In genomic region chr7:127251458-127252379, GRCh38 we compare ENCODE assay signal across 8 cellular contexts. TPM values are rescaled to one million over a fixed set of nuclear protein-coding genes. Genes with fewer than 3 reads are reported as not detected.
DNase-seq lines count a peak whose midpoint lies in the region; ATAC-seq and TF ChIP-seq lines count a peak whose summit lies in the region.

No MANE protein-coding gene starts in this region.

- no peak overlapping the region for H3K27ac ChIP-seq in gastroesophageal sphincter

- H3K4me3 ChIP-seq in gastroesophageal sphincter = peak overlapping the region; percentile 49 to 73

- H3K27ac Mint-ChIP-seq in activated CD8-positive, alpha-beta T cell treated with anti-CD3 and anti-CD28 coated beads for 36 hours = no peak overlapping the region

- POLR2A ChIA-PET in activated CD8-positive, alpha-beta T cell treated with anti-CD3 and anti-CD28 coated beads for 36 hours (lab: Charles Lee) = no interaction called here

- H3K4me1 ChIP-seq in gastroesophageal sphincter = peaks cover 0 to 42% (median 14%) of the 10 kb centered on the region in 3 donors

- intact Hi-C loops in activated CD8-positive, alpha-beta T cell treated with anti-CD3 and anti-CD28 coated beads for 36 hours (cut with micrococcal nuclease) = no loop called here

- CTCF ChIA-PET in activated CD8-positive, alpha-beta T cell treated with anti-CD3 and anti-CD28 coated beads for 36 hours (lab: Charles Lee) = interaction anchor here (1.1 to 3.6 kb wide), 2 partner anchors 10 to 12 kb away, joined by 5 to 12 read pairs; no protein-coding TSS in a partner anchor

- no peak for TF ChIP-seq POLR2A in gastroesophageal sphincter (IDR thresholded peaks at IDR 0.05)

- WGBS in gastroesophageal sphincter (ENCODE audit: low coverage in 1 of 2), 2 donors = 0% methylated on average over 7 to 8 of the region's 81 CpGs

- H3K36me3 Mint-ChIP-seq in activated CD8-positive, alpha-beta T cell treated with anti-CD3 and anti-CD28 coated beads for 36 hours (ENCODE audit: low read depth) = no peaks in the 10 kb centered on the region

- peaks cover 70% of the 10 kb centered on the region for H3K27me3 Mint-ChIP-seq in activated CD8-positive, alpha-beta T cell treated with anti-CD3 and anti-CD28 coated beads for 36 hours

- ATAC-seq in GM21529 (IDR thresholded peaks at IDR 0.05; ENCODE audit: unreplicated experiment) (peak; percentile 29), gastroesophageal sphincter (no peak), HG02610 (IDR thresholded peaks at IDR 0.05; ENCODE audit: unreplicated experiment) (no peak), GM21447 (IDR thresholded peaks at IDR 0.05; ENCODE audit: unreplicated experiment) (no peak)
- ATAC-seq in activated CD8-positive, alpha-beta T cell treated with anti-CD3 and anti-CD28 coated beads for 36 hours = peak; percentile 55

- peak overlapping the region; percentile 71 for H3K4me3 Mint-ChIP-seq in activated CD8-positive, alpha-beta T cell treated with anti-CD3 and anti-CD28 coated beads for 36 hours

- H3K9me3 Mint-ChIP-seq in activated CD8-positive, alpha-beta T cell treated with anti-CD3 and anti-CD28 coated beads for 36 hours = no peaks in the 10 kb centered on the region

- peaks cover 13% of the 10 kb centered on the region for H3K4me1 Mint-ChIP-seq in activated CD8-positive, alpha-beta T cell treated with anti-CD3 and anti-CD28 coated beads for 36 hours (ENCODE audit: low read depth)

- peaks cover 84% of the 10 kb centered on the region for H3K27me3 ChIP-seq in gastroesophageal sphincter

- DNase-seq in AG08396 (ENCODE audit: low spot score) (peak; percentile 23), putamen (ENCODE audit: low spot score) (peak; percentile 26), GF-D8 (lab: John Stamatoyannopoulos, UW) (no peak)
- DNase-seq in activated CD8-positive, alpha-beta T cell treated with anti-CD3 and anti-CD28 coated beads for 36 hours = peak; percentile 39

- no peak for TF ChIP-seq CTCF in activated CD8-positive, alpha-beta T cell treated with anti-CD3 and anti-CD28 coated beads for 36 hours (IDR thresholded peaks at IDR 0.05)
- no peak for TF ChIP-seq CTCF in gastroesophageal sphincter (IDR thresholded peaks at IDR 0.05)

- H3K36me3 ChIP-seq in gastroesophageal sphincter = no peaks in the 10 kb centered on the region

- H3K9me3 ChIP-seq in gastroesophageal sphincter = no peaks in the 10 kb centered on the region

- TF ChIP-seq EP300 in gastroesophageal sphincter (IDR thresholded peaks at IDR 0.05) = no peak

RNA-seq across cellular contexts. Expression of gene GRM8, which starts 1.0 kb away (rescaled TPM):
- total RNA-seq in activated CD8-positive, alpha-beta T cell treated with anti-CD3 and anti-CD28 coated beads for 36 hours = not detected
- total RNA-seq in gastroesophageal sphincter = 1 to 10 TPM in 1 of 4 donors, under 1 TPM in 2, not detected in 1; 0.07 to 3.4 (median 0.93) TPM

Comparison
In these comparisons a context has a peak if more than half of its experiments do, and no peak if none do; other contexts are left out.
1. ATAC-seq: peak in GM21529 (single experiment) and activated CD8-positive, alpha-beta T cell treated with anti-CD3 and anti-CD28 coated beads for 36 hours (single experiment); none in gastroesophageal sphincter (single experiment), HG02610 (single experiment) and GM21447 (single experiment).